Comparison of ENCODE assay signal across 8 cellular contexts in the genomic region with DNA sequence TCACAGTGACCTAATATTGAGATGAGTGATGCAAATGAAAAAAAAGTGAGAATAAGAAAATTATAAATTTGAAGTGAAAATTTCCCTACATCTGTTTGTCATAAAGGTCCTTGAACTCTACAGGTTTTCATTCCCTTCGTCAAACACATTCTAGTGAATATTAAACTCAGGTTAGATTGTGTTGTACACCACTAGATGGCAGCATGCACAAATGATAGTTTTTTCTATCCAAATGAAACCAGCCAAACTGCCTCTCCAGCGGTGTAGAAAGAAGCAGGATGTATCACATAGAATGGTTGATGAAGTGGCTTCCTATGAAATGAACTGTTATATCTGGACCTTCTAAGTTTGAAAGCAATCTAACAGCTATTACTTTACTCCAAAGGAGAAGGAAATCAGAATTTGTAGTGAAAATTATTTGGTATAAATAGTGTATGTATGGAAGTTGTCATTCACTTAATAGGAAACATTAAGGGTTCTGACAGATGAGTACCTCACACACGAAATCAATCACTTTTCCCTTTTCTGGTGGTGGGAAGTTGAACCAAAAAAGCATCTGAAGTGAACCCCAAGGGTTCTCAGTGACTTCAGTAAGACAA.
DNase-seq lines count a peak whose midpoint lies in the region; ATAC-seq and TF ChIP-seq lines count a peak whose summit lies in the region.

No MANE protein-coding gene starts in this region.

- H3K4me3 ChIP-seq in BE2C (ENCODE audit: low read depth, low read length): no peak overlapping the region
- H3K4me3 ChIP-seq in SU-DHL-6 (ENCODE audit: insufficient read depth, low read length, poor library complexity, severe bottlenecking): no peak overlapping the region

- H3K79me2 ChIP-seq in SU-DHL-6 (ENCODE audit: insufficient read depth, low read length): no peaks in the 10 kb centered on the region

- H4K20me1 ChIP-seq in SU-DHL-6 (ENCODE audit: low read depth, low read length): no peaks in the 10 kb centered on the region

- H2AFZ ChIP-seq in SU-DHL-6 (ENCODE audit: low read depth, low read length, severe bottlenecking): no peak overlapping the region

- no peaks in the 10 kb centered on the region for H3K9me2 ChIP-seq in SU-DHL-6 (replicated peaks; ENCODE audit: insufficient read depth, low read length)

- no peaks in the 10 kb centered on the region for H3F3A ChIP-seq in SU-DHL-6 (ENCODE audit: insufficient read depth)

- TF ChIP-seq CTCF in BE2C (IDR thresholded peaks at IDR 0.05; ENCODE audit: low read depth, low read length) (peak; percentile 63), GM13977 (IDR thresholded peaks at IDR 0.05; ENCODE audit: extremely low read depth, insufficient read depth, missing control alignments) (peak; percentile 66), SU-DHL-6 (IDR thresholded peaks at IDR 0.05; ENCODE audit: insufficient read depth, low read length, poor library complexity, severe bottlenecking) (peak; percentile 15)

- peaks cover 19% of the 10 kb centered on the region for H3K4me1 ChIP-seq in BE2C

- peak; percentile 51 for DNase-seq in BE2C
- DNase-seq in GM13977 (ENCODE audit: low spot score): peak; percentile 54
- peak; percentile 73 for DNase-seq in NAMALWA (ENCODE audit: low spot score)
- peak; percentile 50 for DNase-seq in epidermal melanocyte (ENCODE audit: insufficient read length, low spot score)
- DNase-seq in mucosa of gallbladder (ENCODE audit: low spot score): peak; percentile 48
- no peak for DNase-seq in HK-2 (ENCODE audit: unreplicated experiment)

- H3K36me3 ChIP-seq in BE2C (peaks cover 63% of the 10 kb centered on the region), SU-DHL-6 (ENCODE audit: low read length) (no peaks in the 10 kb centered on the region)

- H3K9ac ChIP-seq in SU-DHL-6 (ENCODE audit: low read length): no peak overlapping the region

- H3K9me3 ChIP-seq in BE2C (no peaks in the 10 kb centered on the region), SU-DHL-6 (ENCODE audit: insufficient read depth, low read length) (no peaks in the 10 kb centered on the region)

- no peak overlapping the region for H3K27ac ChIP-seq in SU-DHL-6 (ENCODE audit: low read depth, low read length)

- ATAC-seq in HG02642 (IDR thresholded peaks at IDR 0.05; ENCODE audit: poor library complexity, unreplicated experiment): peak; percentile 82

- in situ Hi-C loops in GM13977 (cut with MboI; ENCODE audit: low pct_unique_long_range_greater_than_20kb, low sequenced_read_pairs, unreplicated experiment): no loop called here

- no peak overlapping the region for H3K4me2 ChIP-seq in SU-DHL-6 (ENCODE audit: low read depth, low read length, poor library complexity, severe bottlenecking)

- no peaks in the 10 kb centered on the region for H3K27me3 ChIP-seq in BE2C
- H3K27me3 ChIP-seq in SU-DHL-6 (ENCODE audit: low read length): no peaks in the 10 kb centered on the region

Comparison
In these comparisons a context has a peak if more than half of its experiments do, and no peak if none do; other contexts are left out.
1. CTCF ChIP-seq: peak in every context shown above with its lines; median percentile 66 in GM13977; 63 in BE2C; 15 in SU-DHL-6.